In the genomic region with DNA sequence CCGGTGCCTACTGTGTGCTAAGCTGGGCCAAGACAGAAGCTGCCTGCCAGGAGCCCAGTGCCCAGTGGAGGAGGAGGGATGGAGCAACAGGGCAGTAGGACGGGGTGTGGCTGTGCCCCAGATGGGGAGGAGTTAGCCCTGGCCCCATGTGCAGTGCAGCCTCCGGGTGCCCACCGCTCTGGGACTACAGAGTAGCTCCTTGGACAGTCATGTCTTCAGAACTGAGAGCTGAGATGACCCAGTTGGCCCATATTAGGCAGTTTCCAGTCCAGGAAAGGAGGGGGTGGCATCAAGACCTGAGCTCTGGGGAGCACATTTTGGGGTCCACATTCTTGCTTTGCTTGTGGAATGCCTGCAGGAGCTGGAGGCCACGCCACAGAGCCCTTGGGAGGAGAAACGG, we compare ENCODE assay signal across 24 cellular contexts. TPM values are rescaled to one million over a fixed set of nuclear protein-coding genes. Genes with fewer than 3 reads are reported as not detected.
DNase-seq lines count a peak whose midpoint lies in the region; ATAC-seq and TF ChIP-seq lines count a peak whose summit lies in the region.
"Had no signal": no experiment of that assay in that cellular context is flagged by ENCODE, and none has a peak within 500 bp of the region (broad histone marks: within the 10 kb centered on the region; RNA-seq: fewer than 3 reads in every experiment).

No MANE protein-coding gene starts in this region.

- no peaks in the 10 kb centered on the region for H3K9me3 ChIP-seq in CD8-positive, alpha-beta T cell (ENCODE audit: low read length)
- H3K9me3 ChIP-seq: BE2C, HAP-1, MG63 had no signal

- H3K36me3 Mint-ChIP-seq in CD8-positive, alpha-beta T cell: no peaks in the 10 kb centered on the region

- H3K4me1 ChIP-seq in CD8-positive, alpha-beta T cell (ENCODE audit: insufficient read depth, low read length): no peaks in the 10 kb centered on the region
- H3K4me1 ChIP-seq: HAP-1 had no signal

- no peak overlapping the region for H3K4me3 ChIP-seq in H7 (ENCODE audit: insufficient read depth, low read depth, low read length)
- H3K4me3 ChIP-seq in CD8-positive, alpha-beta T cell (ENCODE audit: low read depth, low read length): no peak overlapping the region
- H3K4me3 ChIP-seq: HAP-1, MG63 had no signal

- H3K4me1 Mint-ChIP-seq in CD8-positive, alpha-beta T cell (ENCODE audit: low read depth): no peaks in the 10 kb centered on the region

- H3K4me3 Mint-ChIP-seq in CD8-positive, alpha-beta T cell: no peak overlapping the region
- H3K4me3 Mint-ChIP-seq: CD4-positive, alpha-beta T cell had no signal

- H3K27ac ChIP-seq in CD8-positive, alpha-beta T cell (ENCODE audit: low read depth, low read length): no peak overlapping the region

- no peak overlapping the region for H3K27ac Mint-ChIP-seq in CD8-positive, alpha-beta T cell
- H3K27ac Mint-ChIP-seq: CD4-positive, alpha-beta T cell had no signal

- POLR2A ChIA-PET in CD8-positive, alpha-beta T cell (lab: Charles Lee): no interaction called here

- DNase-seq in activated T-cell treated with anti-CD3 and anti-CD28 coated beads, Interleukin-2, amount 50 U/mL, for 1 hour: peak; percentile 7
- DNase-seq in activated T-cell treated with anti-CD3 and anti-CD28 coated beads, Interleukin-2, amount 50 U/mL, for 48 hours: no peak
- DNase-seq in H7 (peak; percentile 17), left lobe of liver (ENCODE audit: low spot score) (peak; percentile 26), sciatic nerve (ENCODE audit: low spot score) (peak; percentile 30), NCI-H1105 treated with DMSO at 0.1 percent for 48 hours (lab: John Stamatoyannopoulos, UW) (no peak), NCI-H345 (lab: John Stamatoyannopoulos, UW) (no peak)
- no peak for DNase-seq in CD8-positive, alpha-beta T cell
- DNase-seq: BE2C, DMS153, GDM1, Kasumi-1, MG63, NCI-H1048, NCI-H146, NCI-H2081 treated with DMSO at 0.1 percent for 48 hours, NCI-H510A treated with DMSO at 0.1 percent for 48 hours, NCI-H774, OCI-M1, SHP77 had no signal

- no peak for ATAC-seq in left lobe of liver
- ATAC-seq in sciatic nerve: no peak
- ATAC-seq in CD8-positive, alpha-beta T cell: no peak

- TF ChIP-seq CTCF in CD8-positive, alpha-beta T cell (IDR thresholded peaks at IDR 0.05): no peak

- no peaks in the 10 kb centered on the region for H3K9me3 Mint-ChIP-seq in CD8-positive, alpha-beta T cell
- H3K9me3 Mint-ChIP-seq: CD4-positive, alpha-beta T cell had no signal

- no peaks in the 10 kb centered on the region for H3K36me3 ChIP-seq in H7 (replicated peaks; ENCODE audit: control insufficient read depth, insufficient read depth, low read length)
- H3K36me3 ChIP-seq in CD8-positive, alpha-beta T cell (ENCODE audit: insufficient read depth, low read length): no peaks in the 10 kb centered on the region
- H3K36me3 ChIP-seq: BE2C, HAP-1, MG63 had no signal

- no peaks in the 10 kb centered on the region for H3K27me3 ChIP-seq in H7 (ENCODE audit: control insufficient read depth, insufficient read depth, low read length)
- H3K27me3 ChIP-seq in CD8-positive, alpha-beta T cell (ENCODE audit: insufficient read depth, low read length): no peaks in the 10 kb centered on the region
- H3K27me3 ChIP-seq: BE2C, MG63 had no signal

- intact Hi-C loops in sciatic nerve (cut with DNase I): no loop called here
- intact Hi-C loops in CD8-positive, alpha-beta T cell (cut with DNase I, micrococcal nuclease): loop anchor here in 1 of 2 experiments (10.0 kb wide), 1 partner anchor 581 kb away; a partner anchor contains a TSS

- peaks cover 3% of the 10 kb centered on the region for H3K27me3 Mint-ChIP-seq in CD8-positive, alpha-beta T cell (ENCODE audit: low read depth)
- H3K27me3 Mint-ChIP-seq: CD4-positive, alpha-beta T cell had no signal

- CTCF ChIA-PET in CD8-positive, alpha-beta T cell (lab: Charles Lee): no interaction called here

RNA-seq across cellular contexts. Expression of a gene that starts 46.6 kb away (rescaled TPM):
- total RNA-seq in H7 (2014; rRNA removed; shearing (Covaris generic)): not detected in 2 replicates
- total RNA-seq in left lobe of liver: 0.93 TPM
- total RNA-seq in sciatic nerve: 16.1 TPM
- total RNA-seq in CD8-positive, alpha-beta T cell: 1 to 10 TPM in 1 of 2 experiments, under 1 TPM in 1; 0.76 to 1.1 TPM
- total RNA-seq: A172, Daoy had no signal

Comparison
In these comparisons a context has a peak if more than half of its experiments do, and no peak if none do; other contexts are left out.
1. DNase-seq: peak in activated T-cell treated with anti-CD3 and anti-CD28 coated beads, Interleukin-2, amount 50 U/mL, for 1 hour (single experiment), H7 (single experiment), left lobe of liver (single experiment) and sciatic nerve (single experiment); none in activated T-cell treated with anti-CD3 and anti-CD28 coated beads, Interleukin-2, amount 50 U/mL, for 48 hours (0 of 2), NCI-H1105 treated with DMSO at 0.1 percent for 48 hours (single experiment), NCI-H345 (single experiment) and CD8-positive, alpha-beta T cell (0 of 7).